24 cellular contexts compared by ENCODE assay signal in the genomic region with DNA sequence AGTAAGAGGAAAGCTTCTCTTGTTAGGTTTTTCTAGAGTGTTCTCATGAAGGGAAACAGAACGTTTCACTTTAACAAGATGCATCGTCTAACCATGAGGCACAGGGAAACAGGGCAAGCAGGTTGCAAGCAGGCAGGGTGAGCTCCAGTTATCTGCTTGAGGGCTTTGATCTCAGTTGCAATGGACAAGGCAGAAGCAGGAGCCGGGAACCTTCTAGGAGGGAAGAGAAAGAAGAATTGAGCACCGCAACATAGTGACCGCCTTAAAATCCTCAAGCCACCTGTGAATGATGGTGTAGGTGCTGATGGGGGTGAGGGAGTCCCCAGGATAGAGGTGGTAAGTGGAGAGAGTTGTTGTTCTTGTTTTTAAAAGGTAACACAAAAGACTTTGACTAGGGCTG. TPM values are rescaled to one million over a fixed set of nuclear protein-coding genes. Genes with fewer than 3 reads are reported as not detected.
A peak's percentile ranks its signal among the peaks of the same experiment; 100 is the strongest.
DNase-seq lines count a peak whose midpoint lies in the region; ATAC-seq and TF ChIP-seq lines count a peak whose summit lies in the region.
"Had no signal": no experiment of that assay in that cellular context is flagged by ENCODE, and none has a peak within 500 bp of the region (broad histone marks: within the 10 kb centered on the region; RNA-seq: fewer than 3 reads in every experiment).

No MANE protein-coding gene starts in this region.

- H3K27me3 Mint-ChIP-seq in endodermal cell (ENCODE audit: insufficient read depth) = peaks cover 46% of the 10 kb centered on the region

- peaks cover 10 to 34% of the 10 kb centered on the region in 2 experiments for H3K4me1 ChIP-seq in SK-N-SH (ENCODE audit: control insufficient read depth in 1 of 2, insufficient read depth in 2 of 2, low read depth in 1 of 2, low read length in 1 of 2)
- H3K4me1 ChIP-seq in endodermal cell (ENCODE audit: control insufficient read depth, insufficient read depth, low read length) = peaks cover 22% of the 10 kb centered on the region
- no peaks in the 10 kb centered on the region for H3K4me1 ChIP-seq in neuron (ENCODE audit: insufficient read depth, low read length)

- 88% methylated on average over 5 of the region's 5 CpGs for WGBS in SK-N-SH (ENCODE audit: low lambda C conversion rate)
- 63 to 96% methylated on average over 4 to 5 of the region's 5 CpGs for WGBS in endodermal cell (ENCODE audit: insufficient coverage in 1 of 2, insufficient read length in 1 of 2), 2 experiments

- no peaks in the 10 kb centered on the region for H3K36me3 ChIP-seq in SK-N-SH (replicated peaks in 1 of 2; ENCODE audit: control insufficient read depth in 1 of 2, insufficient read depth in 2 of 2, low read length in 1 of 2)
- H3K36me3 ChIP-seq in endodermal cell (ENCODE audit: control insufficient read depth, insufficient read depth, low read length) = no peaks in the 10 kb centered on the region
- H3K36me3 ChIP-seq in neuron (ENCODE audit: insufficient read depth, low read length) = no peaks in the 10 kb centered on the region
- H3K36me3 ChIP-seq: SJCRH30 had no signal

- no peak overlapping the region for H3K4me3 ChIP-seq in SK-N-SH (ENCODE audit: low read depth in 2 of 2, low read length in 1 of 2)
- no peak overlapping the region for H3K4me3 ChIP-seq in endodermal cell (ENCODE audit: low read length)
- H3K4me3 ChIP-seq in neuron (ENCODE audit: low read length) = no peak overlapping the region
- H3K4me3 ChIP-seq: SJCRH30 had no signal

- H4K20me1 ChIP-seq in SK-N-SH (ENCODE audit: insufficient read depth) = no peaks in the 10 kb centered on the region

- peak overlapping the region; percentile 56 for H3K27ac Mint-ChIP-seq in endodermal cell
- H3K27ac Mint-ChIP-seq: CD8-positive, alpha-beta T cell; H9 had no signal

- H3K4me2 ChIP-seq in SK-N-SH = 0 out of 2 replicates have a peak overlapping the region, but pooled peaks have one; percentile 25
- H3K4me2 ChIP-seq: KMS-11 had no signal

- H2AFZ ChIP-seq in SK-N-SH (ENCODE audit: low read depth) = peak overlapping the region; percentile 19; the same call in 1 of the 2 replicates
- peak overlapping the region; percentile 63 for H2AFZ ChIP-seq in neuron (ENCODE audit: low read depth, low read length)

- peak overlapping the region; percentile 34 for H3K9ac ChIP-seq in SK-N-SH
- H3K9ac ChIP-seq in endodermal cell (ENCODE audit: extremely low read depth, low read length, poor library complexity, severe bottlenecking) = no peak overlapping the region
- H3K9ac ChIP-seq: KMS-11 had no signal

- CTCF ChIA-PET in SK-N-SH (lab: Yijun Ruan, JAX) = no interaction called here

- TF ChIP-seq EP300 in SK-N-SH (IDR thresholded peaks at IDR 0.05; ENCODE audit: borderline replicate concordance in 1 of 2, low read depth in 1 of 2, low read length in 1 of 2) = no peak

- peaks cover 47% of the 10 kb centered on the region for H3K4me1 Mint-ChIP-seq in endodermal cell

- H3K9me3 Mint-ChIP-seq in endodermal cell = no peaks in the 10 kb centered on the region
- H3K9me3 Mint-ChIP-seq: CD8-positive, alpha-beta T cell; H9 had no signal

- POLR2A ChIA-PET in SK-N-SH (lab: Yijun Ruan, JAX) = no interaction called here

- no peaks in the 10 kb centered on the region for H3K27me3 ChIP-seq in SK-N-SH (ENCODE audit: insufficient read depth)
- H3K27me3 ChIP-seq in endodermal cell (ENCODE audit: control insufficient read depth, insufficient read depth, low read length, poor library complexity, severe bottlenecking) = peaks cover 24% of the 10 kb centered on the region
- H3K27me3 ChIP-seq in neuron (ENCODE audit: insufficient read depth, low read length) = no peaks in the 10 kb centered on the region
- H3K27me3 ChIP-seq: SJCRH30 had no signal

- H3K9me2 ChIP-seq in SK-N-SH = no peaks in the 10 kb centered on the region

- H3K9me3 ChIP-seq in SK-N-SH (no peaks in the 10 kb centered on the region), endodermal cell (ENCODE audit: control insufficient read depth, low read length) (no peaks in the 10 kb centered on the region), neuron (ENCODE audit: low read length) (no peaks in the 10 kb centered on the region)
- H3K9me3 ChIP-seq: SJCRH30 had no signal

- no peak for DNase-seq in SK-N-SH
- DNase-seq in endodermal cell = peak; percentile 56
- no peak for DNase-seq in NCI-H1417 treated with DMSO at 0.1 percent for 48 hours (lab: John Stamatoyannopoulos, UW)
- no peak for DNase-seq in mesenteric fat pad (ENCODE audit: low spot score)
- DNase-seq: AML-193; C1 segment of cervical spinal cord; CD8-positive, alpha-beta T cell; DMS153; H9; MV-4-11; NCI-H1105 treated with DMSO at 0.1 percent for 48 hours; NCI-H1694; NCI-H2081 treated with DMSO at 0.1 percent for 48 hours; NCI-H446; NCI-H526; OCI-M1; SJCRH30; SW 1271 had no signal

- H3K4me3 Mint-ChIP-seq in endodermal cell = no peak overlapping the region
- H3K4me3 Mint-ChIP-seq: CD8-positive, alpha-beta T cell; H9 had no signal

- ATAC-seq in SK-N-SH treated with all-trans-retinoic acid at 6 μM for 48 hours (no peak), HG02571 (IDR thresholded peaks at IDR 0.05; ENCODE audit: unreplicated experiment) (no peak), esophagus mucosa (no peak)
- ATAC-seq: CD8-positive, alpha-beta T cell had no signal

- H3K36me3 Mint-ChIP-seq in endodermal cell (ENCODE audit: low read depth) = no peaks in the 10 kb centered on the region
- H3K36me3 Mint-ChIP-seq: CD8-positive, alpha-beta T cell had no signal

- no peak for TF ChIP-seq RAD21 in SK-N-SH (IDR thresholded peaks at IDR 0.05; ENCODE audit: low read length)

- H3F3A ChIP-seq in SK-N-SH (replicated peaks; ENCODE audit: insufficient read depth) = peaks cover 25% of the 10 kb centered on the region

- TF ChIP-seq CTCF in SK-N-SH (IDR thresholded peaks at IDR 0.05) (no peak), endodermal cell (conservative IDR thresholded peaks at IDR 0.05) (no peak)

- no peaks in the 10 kb centered on the region for H3K79me2 ChIP-seq in SK-N-SH (ENCODE audit: insufficient read depth)

- peak overlapping the region in 1 of 2 experiments; percentile 43; a peak in 2 of 4 replicates for H3K27ac ChIP-seq in SK-N-SH (ENCODE audit: low read depth in 2 of 2, low read length in 1 of 2)
- H3K27ac ChIP-seq in endodermal cell (ENCODE audit: low read depth, low read length) = no peak overlapping the region
- H3K27ac ChIP-seq: 22Rv1, KMS-11, SJCRH30 had no signal

TF ChIP-seq in SK-N-SH, 30 proteins besides CTCF, POLR2A, EP300 and RAD21:
- TF ChIP-seq, protein P1, sequence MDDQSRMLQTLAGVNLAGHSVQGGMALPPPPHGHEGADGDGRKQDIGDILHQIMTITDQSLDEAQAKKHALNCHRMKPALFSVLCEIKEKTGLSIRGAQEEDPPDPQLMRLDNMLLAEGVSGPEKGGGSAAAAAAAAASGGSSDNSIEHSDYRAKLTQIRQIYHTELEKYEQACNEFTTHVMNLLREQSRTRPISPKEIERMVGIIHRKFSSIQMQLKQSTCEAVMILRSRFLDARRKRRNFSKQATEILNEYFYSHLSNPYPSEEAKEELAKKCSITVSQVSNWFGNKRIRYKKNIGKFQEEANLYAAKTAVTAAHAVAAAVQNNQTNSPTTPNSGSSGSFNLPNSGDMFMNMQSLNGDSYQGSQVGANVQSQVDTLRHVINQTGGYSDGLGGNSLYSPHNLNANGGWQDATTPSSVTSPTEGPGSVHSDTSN (IDR thresholded peaks at IDR 0.05) = no peak

TF ChIP-seq in SK-N-SH treated with all-trans-retinoic acid at 6 μM for 48 hours, 23 proteins besides CTCF, POLR2A, EP300 and RAD21:
- TF ChIP-seq ZC3H10 (CRISPR knock-in tag; IDR thresholded peaks at IDR 0.05) = no peak
- TF ChIP-seq, protein P2, sequence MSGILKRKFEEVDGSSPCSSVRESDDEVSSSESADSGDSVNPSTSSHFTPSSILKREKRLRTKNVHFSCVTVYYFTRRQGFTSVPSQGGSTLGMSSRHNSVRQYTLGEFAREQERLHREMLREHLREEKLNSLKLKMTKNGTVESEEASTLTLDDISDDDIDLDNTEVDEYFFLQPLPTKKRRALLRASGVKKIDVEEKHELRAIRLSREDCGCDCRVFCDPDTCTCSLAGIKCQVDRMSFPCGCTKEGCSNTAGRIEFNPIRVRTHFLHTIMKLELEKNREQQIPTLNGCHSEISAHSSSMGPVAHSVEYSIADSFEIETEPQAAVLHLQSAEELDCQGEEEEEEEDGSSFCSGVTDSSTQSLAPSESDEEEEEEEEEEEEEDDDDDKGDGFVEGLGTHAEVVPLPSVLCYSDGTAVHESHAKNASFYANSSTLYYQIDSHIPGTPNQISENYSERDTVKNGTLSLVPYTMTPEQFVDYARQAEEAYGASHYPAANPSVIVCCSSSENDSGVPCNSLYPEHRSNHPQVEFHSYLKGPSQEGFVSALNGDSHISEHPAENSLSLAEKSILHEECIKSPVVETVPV (CRISPR knock-in tag; IDR thresholded peaks at IDR 0.05) = no peak

RNA-seq across cellular contexts. Expression of a gene that starts 22.9 kb away (rescaled TPM):
- 7.4 and 9.8 TPM in 2 replicates for polyA plus RNA-seq in SK-N-SH (2012; rRNA removed)
- 5.8 and 6.4 TPM in 2 replicates for polyA plus RNA-seq in SK-N-SH (2012; cell fraction: cytosol; rRNA removed)
- polyA plus RNA-seq in SK-N-SH (2012; cell fraction: nucleus; rRNA removed) = 13.4 and 24.6 TPM in 2 replicates
- total RNA-seq in endodermal cell (10 to 100 TPM; 18.1 to 18.8 TPM), esophagus mucosa (6.3 TPM), mesenteric fat pad (12.5 TPM)
- 30.8 TPM for polyA plus RNA-seq in endodermal cell (2013, experiment 1 of 2)
- polyA plus RNA-seq in endodermal cell (2013, experiment 2 of 2) = 31.4 TPM
